ENCODE assay signal across 8 cellular contexts in the genomic region with DNA sequence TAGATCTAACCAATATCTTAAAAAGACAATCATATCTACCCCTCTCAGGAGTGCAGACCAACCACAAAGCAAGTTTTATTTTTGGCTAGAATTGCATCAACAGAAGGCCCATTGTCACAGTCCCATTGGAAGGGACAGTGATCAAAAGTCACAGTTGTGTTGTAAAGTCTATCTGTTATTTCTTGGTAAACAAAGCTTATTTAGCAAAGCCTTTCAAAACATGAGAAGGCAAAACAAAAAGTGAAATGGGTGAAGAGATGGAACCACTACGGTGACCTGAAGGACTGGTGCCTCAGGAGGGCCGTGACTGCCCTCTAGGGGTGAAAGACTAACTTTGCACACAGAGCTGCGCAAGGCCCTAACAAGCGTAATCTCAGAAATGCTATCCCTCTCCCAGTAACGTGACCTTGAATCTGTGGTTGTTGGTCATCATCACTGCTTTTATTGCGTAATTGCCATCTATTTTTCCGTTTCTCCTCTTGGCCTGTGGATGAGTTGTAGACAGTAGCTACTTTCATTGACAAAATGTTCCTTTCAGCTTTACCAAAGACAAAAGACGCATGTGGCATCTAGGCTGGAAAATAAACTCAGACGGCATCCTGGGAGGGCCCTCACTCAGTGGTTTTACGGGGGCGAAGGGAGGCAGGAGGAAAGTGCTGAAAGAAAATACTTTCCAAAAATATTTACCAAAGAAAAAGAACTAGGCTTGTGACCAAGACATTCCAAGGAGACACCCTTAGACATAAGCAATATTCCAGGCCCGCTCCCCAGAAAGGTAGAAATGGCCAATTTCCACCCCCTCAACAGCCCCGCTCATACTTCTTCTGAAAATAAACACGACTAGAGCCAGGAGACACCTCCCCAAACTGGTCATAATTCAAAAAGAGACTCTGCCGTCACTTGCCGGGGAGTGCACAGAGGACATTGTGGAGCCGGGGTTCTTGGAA.
A peak's percentile ranks its signal among the peaks of the same experiment; 100 is the strongest.
DNase-seq lines count a peak whose midpoint lies in the region; ATAC-seq, FAIRE-seq and TF ChIP-seq lines count a peak whose summit lies in the region.

No MANE protein-coding gene starts in this region.

- FAIRE-seq in GM18507 (lab: Jason Lieb, UNC): peak; percentile 93

- TF ChIP-seq CTCF in chondrocyte (IDR thresholded peaks at IDR 0.05): peak; percentile 99

- no peak overlapping the region for H3K4me3 Mint-ChIP-seq in chondrocyte (ENCODE audit: unreplicated experiment)

- no peaks in the 10 kb centered on the region for H3K27me3 Mint-ChIP-seq in chondrocyte (ENCODE audit: low read depth)

- no peak overlapping the region for H3K4me3 ChIP-seq in ACC112 (ENCODE audit: low read depth, low read length)

- H3K27me3 ChIP-seq in ACC112 (ENCODE audit: insufficient read depth, low read length): no peaks in the 10 kb centered on the region

- H3K36me3 Mint-ChIP-seq in chondrocyte (ENCODE audit: low read depth): peaks cover 1% of the 10 kb centered on the region

- peaks cover 12% of the 10 kb centered on the region for H3K4me1 Mint-ChIP-seq in chondrocyte (ENCODE audit: low read depth)

- H3K79me2 ChIP-seq in ACC112 (ENCODE audit: control insufficient read depth, insufficient read depth, low read length, unreplicated experiment): no peaks in the 10 kb centered on the region

- peaks cover 5% of the 10 kb centered on the region for H3K4me1 ChIP-seq in ACC112 (ENCODE audit: control insufficient read depth, insufficient read depth, low read length, unreplicated experiment)

- H3K9me3 Mint-ChIP-seq in chondrocyte (ENCODE audit: low read depth): peaks cover 2% of the 10 kb centered on the region

- H2AFZ ChIP-seq in ACC112 (ENCODE audit: low read length, unreplicated experiment): peak overlapping the region; percentile 65

- peak; percentile 85 for ATAC-seq in HG02970 (IDR thresholded peaks at IDR 0.05; ENCODE audit: low FRiP score, unreplicated experiment)

- DNase-seq in GM18507 (ENCODE audit: extremely low spot score, insufficient read length, low read depth) (no peak), NCI-H2196 (lab: John Stamatoyannopoulos, UW; ENCODE audit: unreplicated experiment) (peak; percentile 47), chondrocyte (ENCODE audit: low spot score) (no peak), left kidney (ENCODE audit: low read depth, low spot score) (peak; percentile 94)
- DNase-seq in activated CD4-positive, alpha-beta T cell treated with anti-CD3 and anti-CD28 coated beads for 24 hours (ENCODE audit: low read depth in 2 of 2): peak; percentile 33 to 56
- DNase-seq in stimulated activated CD4-positive, alpha-beta T cell treated with anti-CD3 and anti-CD28 coated beads, Interleukin-4, amount 100 ng/mL, for 1 hour: peak; percentile 59

- H3K27ac Mint-ChIP-seq in chondrocyte (ENCODE audit: unreplicated experiment): peak overlapping the region; percentile 71

- no peaks in the 10 kb centered on the region for H3K36me3 ChIP-seq in ACC112 (ENCODE audit: insufficient read depth, low read length)

- H3K27ac ChIP-seq in ACC112 (ENCODE audit: low read depth, low read length): no peak overlapping the region

Comparison
In these comparisons a context has a peak if more than half of its experiments do, and no peak if none do; other contexts are left out.
1. DNase-seq: peak in NCI-H2196 (single experiment), activated CD4-positive, alpha-beta T cell treated with anti-CD3 and anti-CD28 coated beads for 24 hours (2 of 2), left kidney (single experiment) and stimulated activated CD4-positive, alpha-beta T cell treated with anti-CD3 and anti-CD28 coated beads, Interleukin-4, amount 100 ng/mL, for 1 hour (single experiment); none in GM18507 (single experiment) and chondrocyte (single experiment).